Comparison of ENCODE assay signal across 25 cellular contexts in the genomic region with DNA sequence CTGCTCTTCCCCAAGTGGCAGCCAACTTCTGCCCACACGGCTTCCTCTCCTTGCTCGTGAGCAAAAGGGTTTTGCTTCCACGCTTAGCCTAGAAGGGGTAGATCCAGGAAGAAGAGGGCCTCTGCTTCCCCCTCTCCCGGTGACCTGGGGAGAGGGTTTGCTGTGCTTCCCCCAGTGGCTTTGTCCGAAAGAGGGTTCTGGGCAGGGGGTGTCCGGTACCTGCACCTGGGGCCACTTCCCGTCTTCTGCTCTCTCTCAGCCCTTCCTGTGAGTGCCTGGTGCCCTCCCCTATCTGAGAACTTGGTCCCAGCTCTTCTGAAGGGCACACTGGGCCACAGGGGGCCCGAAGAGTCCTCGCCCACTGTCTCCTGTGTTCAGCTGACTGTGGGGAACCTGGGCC. TPM values are rescaled to one million over a fixed set of nuclear protein-coding genes. Genes with fewer than 3 reads are reported as not detected.
"Had no signal": no experiment of that assay in that cellular context is flagged by ENCODE, and none has a peak within 500 bp of the region (broad histone marks: within the 10 kb centered on the region; RNA-seq: fewer than 3 reads in every experiment).

No MANE protein-coding gene starts in this region.

- H3K27me3 ChIP-seq: brain microvascular endothelial cell, cardiac muscle cell had no signal

- ATAC-seq: activated T-helper 17 cell treated with anti-CD3 and anti-CD28 coated beads, Interleukin-2, amount 50 U/mL, for 72 hours; T-cell had no signal

- H3K27ac ChIP-seq: brain microvascular endothelial cell, cardiac muscle cell, SK-N-MC had no signal

- H3K4me3 ChIP-seq: cardiac muscle cell, SK-N-MC had no signal

- DNase-seq: activated CD4-positive, alpha-beta memory T cell treated with anti-CD3 and anti-CD28 coated beads, Interleukin-2, amount 10 ng/mL, durations not matched to agents 7 days and 5 days; activated CD4-positive, alpha-beta T cell treated with anti-CD3 and anti-CD28 coated beads, Interleukin-2, amount 50 U/mL, for 1 hour; activated CD4-positive, CD25-positive, alpha-beta regulatory T cell; activated gamma-delta T cell; activated naive CD4-positive, alpha-beta T cell treated with anti-CD3 and anti-CD28 coated beads for 36 hours; activated T-cell treated with anti-CD3 and anti-CD28 coated beads for 4 hours; activated T-cell treated with anti-CD3 and anti-CD28 coated beads, Interleukin-2, amount 50 U/mL, for 48 hours; amygdala; brain microvascular endothelial cell; Karpas-422; NCI-H1048; NCI-H146; NCI-H187 treated with DMSO at 0.1 percent for 48 hours; NCI-H2081 treated with DMSO at 0.1 percent for 48 hours; NCI-H2171; NCI-H2227 treated with DMSO at 0.1 percent for 48 hours; NCI-H526; NCI-H774; T-cell; T-helper 2 cell; T1000 had no signal

- H3K36me3 ChIP-seq: brain microvascular endothelial cell, cardiac muscle cell had no signal

RNA-seq across cellular contexts. Expression of gene JAKMIP3, which starts 11.3 kb away (rescaled TPM):
- total RNA-seq: RPMI7951 had no signal
